11 cellular contexts compared by ENCODE assay signal in the genomic region with DNA sequence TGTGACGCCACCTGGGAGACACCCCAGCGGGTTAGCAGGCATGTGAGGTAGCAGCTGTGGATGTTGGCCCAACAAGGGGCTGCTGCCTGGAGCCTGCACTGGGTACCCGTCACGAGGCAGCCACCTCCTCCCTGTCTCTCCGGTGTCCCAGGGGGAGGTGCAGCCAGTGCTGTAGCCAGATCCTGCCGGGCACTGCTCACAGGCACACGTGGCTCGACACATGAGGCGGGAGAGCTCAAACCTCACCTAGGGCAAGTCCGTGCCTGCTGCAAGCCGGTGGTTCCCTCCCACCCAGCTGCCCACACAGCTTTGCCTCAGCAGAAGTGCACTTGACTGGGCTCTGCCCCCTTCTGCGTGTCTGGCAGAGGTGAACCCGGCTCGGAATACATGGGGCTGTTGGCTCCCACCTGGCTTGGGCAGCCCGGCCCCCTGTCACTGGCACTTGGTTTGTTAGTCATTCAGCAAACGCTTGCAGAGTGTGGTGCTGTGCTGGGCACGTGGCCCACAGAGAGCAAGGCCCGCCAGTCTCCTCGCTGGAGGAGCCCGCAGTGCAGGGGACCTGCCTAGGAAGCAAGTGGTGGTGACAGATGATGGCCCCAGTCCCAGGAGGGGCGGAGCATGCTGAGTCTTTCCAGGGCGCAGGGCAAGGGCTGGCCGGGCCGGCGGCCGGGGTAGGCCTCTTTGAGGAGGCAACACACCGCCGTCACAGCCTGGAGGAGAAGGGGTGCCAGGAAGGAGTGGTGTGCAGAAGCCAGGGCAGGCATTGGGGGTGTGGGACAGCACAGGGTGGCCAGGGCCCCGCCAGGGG. TPM values are rescaled to one million over a fixed set of nuclear protein-coding genes. Genes with fewer than 3 reads are reported as not detected.
DNase-seq lines count a peak whose midpoint lies in the region; ATAC-seq and TF ChIP-seq lines count a peak whose summit lies in the region.
"Had no signal": no experiment of that assay in that cellular context is flagged by ENCODE, and none has a peak within 500 bp of the region (broad histone marks: within the 10 kb centered on the region; RNA-seq: fewer than 3 reads in every experiment).

No MANE protein-coding gene starts in this region.

- peaks cover 51% of the 10 kb centered on the region for H3K4me1 ChIP-seq in PC-3 (ENCODE audit: insufficient read depth, low read length)
- H3K4me1 ChIP-seq in heart right ventricle: peaks cover 25 to 67% (median 61%) of the 10 kb centered on the region in 9 donors
- no peaks in the 10 kb centered on the region for H3K4me1 ChIP-seq in endodermal cell (ENCODE audit: control insufficient read depth, insufficient read depth, low read length)

- H2AFZ ChIP-seq in PC-3 (ENCODE audit: low read length): no peak overlapping the region

- H3K36me3 Mint-ChIP-seq in stimulated activated effector memory CD8-positive, alpha-beta T cell treated with anti-CD3 and anti-CD28 coated beads, Interleukin-12 subunit alpha, Interleukin-12 subunit beta, amount 100 ng/mL, for 72 hours: peaks cover 5% of the 10 kb centered on the region
- H3K36me3 Mint-ChIP-seq in endodermal cell (ENCODE audit: low read depth): no peaks in the 10 kb centered on the region
- H3K36me3 Mint-ChIP-seq: natural killer cell had no signal

- H3K4me1 Mint-ChIP-seq in stimulated activated effector memory CD8-positive, alpha-beta T cell treated with anti-CD3 and anti-CD28 coated beads, Interleukin-12 subunit alpha, Interleukin-12 subunit beta, amount 100 ng/mL, for 72 hours: peaks cover 11% of the 10 kb centered on the region
- H3K4me1 Mint-ChIP-seq in endodermal cell: no peaks in the 10 kb centered on the region

- no peaks in the 10 kb centered on the region for H3K79me2 ChIP-seq in PC-3 (ENCODE audit: low read length)

- POLR2A ChIA-PET in PC-3 (lab: Charles Lee; ENCODE audit: unreplicated experiment): no interaction called here

- no peak for TF ChIP-seq POLR2A in erythroblast (IDR thresholded peaks at IDR 0.05; ENCODE audit: low read length)

- intact Hi-C loops in PC-3 (cut with micrococcal nuclease): no loop called here
- intact Hi-C loops in heart right ventricle (cut with DNase I): no loop called here

- no peak overlapping the region for H3K4me2 ChIP-seq in PC-3 (ENCODE audit: low read length)

- ATAC-seq in PC-3: no peak
- peak; percentile 71 to 91 (median 83) for ATAC-seq in heart right ventricle
- peak; percentile 11 for ATAC-seq in stimulated activated effector memory CD8-positive, alpha-beta T cell treated with anti-CD3 and anti-CD28 coated beads, Interleukin-12 subunit alpha, Interleukin-12 subunit beta, amount 100 ng/mL, for 72 hours
- ATAC-seq in HG03460 (IDR thresholded peaks at IDR 0.05; ENCODE audit: unreplicated experiment): no peak
- ATAC-seq: activated T-cell treated with anti-CD3 and anti-CD28 coated beads, Interleukin-2, amount 50 U/mL, for 72 hours; natural killer cell had no signal

- WGBS in heart right ventricle, 2 donors: 39 to 46% methylated on average over 29 of the region's 29 CpGs
- WGBS in endodermal cell (ENCODE audit: insufficient coverage in 1 of 2, insufficient read length in 1 of 2), 2 experiments: 90 to 94% methylated on average over 21 to 29 of the region's 29 CpGs

- no peaks in the 10 kb centered on the region for H4K20me1 ChIP-seq in PC-3 (ENCODE audit: low read length)

- H3K9me2 ChIP-seq in PC-3 (replicated peaks; ENCODE audit: low read length): no peaks in the 10 kb centered on the region

- H3K27ac ChIP-seq in PC-3 (ENCODE audit: low read length): no peak overlapping the region
- peak overlapping the region; percentile 26 to 92 (median 84) for H3K27ac ChIP-seq in heart right ventricle
- H3K27ac ChIP-seq in endodermal cell (ENCODE audit: low read depth, low read length): no peak overlapping the region
- H3K27ac ChIP-seq: HL-60 had no signal

- H3K27me3 ChIP-seq in MG63 (no peaks in the 10 kb centered on the region), PC-3 (ENCODE audit: low read length) (no peaks in the 10 kb centered on the region), heart right ventricle (no peaks in the 10 kb centered on the region), endodermal cell (ENCODE audit: control insufficient read depth, insufficient read depth, low read length, poor library complexity, severe bottlenecking) (no peaks in the 10 kb centered on the region)

- in situ Hi-C loops in GM13977 (cut with MboI; ENCODE audit: low pct_unique_long_range_greater_than_20kb, low sequenced_read_pairs, unreplicated experiment): no loop called here

- no peaks in the 10 kb centered on the region for H3K36me3 ChIP-seq in MG63
- H3K36me3 ChIP-seq in PC-3 (ENCODE audit: low read depth, low read length): no peaks in the 10 kb centered on the region
- H3K36me3 ChIP-seq in heart right ventricle: no peaks in the 10 kb centered on the region
- H3K36me3 ChIP-seq in endodermal cell (ENCODE audit: control insufficient read depth, insufficient read depth, low read length): no peaks in the 10 kb centered on the region

- no peak overlapping the region for H3K27ac Mint-ChIP-seq in stimulated activated effector memory CD8-positive, alpha-beta T cell treated with anti-CD3 and anti-CD28 coated beads, Interleukin-12 subunit alpha, Interleukin-12 subunit beta, amount 100 ng/mL, for 72 hours
- no peak overlapping the region for H3K27ac Mint-ChIP-seq in endodermal cell
- H3K27ac Mint-ChIP-seq: activated T-cell treated with anti-CD3 and anti-CD28 coated beads, Interleukin-2, amount 50 U/mL, for 72 hours had no signal

- TF ChIP-seq CTCF in PC-3 (conservative IDR thresholded peaks at IDR 0.05; ENCODE audit: low read depth, low read length): no peak
- no peak for TF ChIP-seq CTCF in heart right ventricle (IDR thresholded peaks at IDR 0.05)
- TF ChIP-seq CTCF in endodermal cell (conservative IDR thresholded peaks at IDR 0.05): no peak
- no peak for TF ChIP-seq CTCF in GM13977 (IDR thresholded peaks at IDR 0.05; ENCODE audit: extremely low read depth, insufficient read depth, missing control alignments)

- H3K9ac ChIP-seq in PC-3 (ENCODE audit: low read length) (no peak overlapping the region), endodermal cell (ENCODE audit: extremely low read depth, low read length, poor library complexity, severe bottlenecking) (no peak overlapping the region)

- BruUV-seq in PC-3 (replicated peaks; lab: Mats Ljungman, UMichigan): no TSS peak

- no peaks in the 10 kb centered on the region for H3K9me3 Mint-ChIP-seq in stimulated activated effector memory CD8-positive, alpha-beta T cell treated with anti-CD3 and anti-CD28 coated beads, Interleukin-12 subunit alpha, Interleukin-12 subunit beta, amount 100 ng/mL, for 72 hours
- H3K9me3 Mint-ChIP-seq in endodermal cell: no peaks in the 10 kb centered on the region
- H3K9me3 Mint-ChIP-seq: activated T-cell treated with anti-CD3 and anti-CD28 coated beads, Interleukin-2, amount 50 U/mL, for 72 hours; natural killer cell had no signal

- H3K9me3 ChIP-seq in MG63 (no peaks in the 10 kb centered on the region), PC-3 (ENCODE audit: low read length) (no peaks in the 10 kb centered on the region), heart right ventricle (no peaks in the 10 kb centered on the region), endodermal cell (ENCODE audit: control insufficient read depth, low read length) (no peaks in the 10 kb centered on the region)

- H3K4me3 Mint-ChIP-seq in stimulated activated effector memory CD8-positive, alpha-beta T cell treated with anti-CD3 and anti-CD28 coated beads, Interleukin-12 subunit alpha, Interleukin-12 subunit beta, amount 100 ng/mL, for 72 hours: no peak overlapping the region
- no peak overlapping the region for H3K4me3 Mint-ChIP-seq in endodermal cell
- H3K4me3 Mint-ChIP-seq: activated T-cell treated with anti-CD3 and anti-CD28 coated beads, Interleukin-2, amount 50 U/mL, for 72 hours; natural killer cell had no signal

- no peaks in the 10 kb centered on the region for H3K27me3 Mint-ChIP-seq in endodermal cell (ENCODE audit: insufficient read depth)

- H3F3A ChIP-seq in PC-3 (ENCODE audit: low read length, unreplicated experiment): no peaks in the 10 kb centered on the region

- no peak overlapping the region for H3K4me3 ChIP-seq in MG63
- H3K4me3 ChIP-seq in PC-3 (ENCODE audit: low read length): no peak overlapping the region
- H3K4me3 ChIP-seq in heart right ventricle: peak overlapping the region in 2 of 10 donors; percentile 12 to 20
- H3K4me3 ChIP-seq in endodermal cell (ENCODE audit: low read length): no peak overlapping the region

- DNase-seq in MG63: peak; percentile 88
- peak; percentile 11 for DNase-seq in PC-3
- DNase-seq in heart right ventricle: peak; percentile 86
- no peak for DNase-seq in stimulated activated effector memory CD8-positive, alpha-beta T cell treated with anti-CD3 and anti-CD28 coated beads, Interleukin-12 subunit alpha, Interleukin-12 subunit beta, amount 100 ng/mL, for 72 hours (ENCODE audit: low spot score in 2 of 2)
- DNase-seq in erythroblast (lab: John Stamatoyannopoulos, UW): no peak
- no peak for DNase-seq in endodermal cell
- no peak for DNase-seq in GM13977 (ENCODE audit: low spot score)
- DNase-seq: activated T-cell treated with anti-CD3 and anti-CD28 coated beads, Interleukin-2, amount 50 U/mL, for 72 hours; natural killer cell had no signal

- CTCF ChIA-PET in PC-3 (lab: Charles Lee): no interaction called here

RNA-seq across cellular contexts. Expression of a gene that starts 10.1 kb away (rescaled TPM):
- 2.5 and 7.4 TPM in 2 replicates for total RNA-seq in MG63 (2014; rRNA removed; shearing (Covaris generic); ENCODE audit: low replicate concordance)
- total RNA-seq in PC-3 (2014; rRNA removed) (22.6 and 23.1 TPM in 2 replicates), heart right ventricle (10 to 100 TPM in 7 of 10 donors, 1 to 10 TPM in 3; 7.4 to 22.8 (median 12.7) TPM), endodermal cell (1 to 10 TPM; 1.9 to 2.6 TPM)
- polyA plus RNA-seq in heart right ventricle: 1 to 10 TPM; 7.9 to 8.0 TPM
- 0.39 TPM for polyA plus RNA-seq in endodermal cell (2013, experiment 1 of 2)
- polyA plus RNA-seq in endodermal cell (2013, experiment 2 of 2): 0.58 TPM

RNA-seq across cellular contexts. Expression of a gene that starts 30.3 kb away (rescaled TPM):
- total RNA-seq in MG63 (2014; rRNA removed; shearing (Covaris generic); ENCODE audit: low replicate concordance): 1.1 and 1.2 TPM in 2 replicates
- 3.2 and 3.6 TPM in 2 replicates for total RNA-seq in PC-3 (2014; rRNA removed)
- total RNA-seq in heart right ventricle: 10 to 100 TPM; 11.6 to 27.8 (median 17.7) TPM
- 1 to 10 TPM; 7.2 to 9.1 TPM for polyA plus RNA-seq in heart right ventricle
- 1 to 10 TPM in 1 of 2 donors, under 1 TPM in 1; 0.35 to 1.6 TPM for total RNA-seq in endodermal cell
- 1.4 TPM for polyA plus RNA-seq in endodermal cell (2013, experiment 1 of 2)
- 2.5 TPM for polyA plus RNA-seq in endodermal cell (2013, experiment 2 of 2)

Comparison
In these comparisons a context has a peak if more than half of its experiments do, and no peak if none do; other contexts are left out.
1. DNase-seq: peak in MG63 (single experiment), PC-3 (single experiment) and heart right ventricle (2 of 2); none in stimulated activated effector memory CD8-positive, alpha-beta T cell treated with anti-CD3 and anti-CD28 coated beads, Interleukin-12 subunit alpha, Interleukin-12 subunit beta, amount 100 ng/mL, for 72 hours (0 of 2), erythroblast (0 of 2), endodermal cell (single experiment) and GM13977 (single experiment).
2. ATAC-seq: peak in heart right ventricle (8 of 8) and stimulated activated effector memory CD8-positive, alpha-beta T cell treated with anti-CD3 and anti-CD28 coated beads, Interleukin-12 subunit alpha, Interleukin-12 subunit beta, amount 100 ng/mL, for 72 hours (single experiment); none in PC-3 (single experiment) and HG03460 (single experiment).
3. H3K27ac ChIP-seq: peak in heart right ventricle (10 of 10); none in PC-3 (single experiment) and endodermal cell (single experiment).